Comparison of ENCODE assay signal across 30 cellular contexts in genomic region chr2:10119027-10119325, GRCh38. TPM values are rescaled to one million over a fixed set of nuclear protein-coding genes. Genes with fewer than 3 reads are reported as not detected.
DNase-seq lines count a peak whose midpoint lies in the region; ATAC-seq, FAIRE-seq and TF ChIP-seq lines count a peak whose summit lies in the region.
"Had no signal": no experiment of that assay in that cellular context is flagged by ENCODE, and none has a peak within 500 bp of the region (broad histone marks: within the 10 kb centered on the region; RNA-seq: fewer than 3 reads in every experiment).

No MANE protein-coding gene starts in this region.

- peaks cover 33% of the 10 kb centered on the region for H3K4me1 Mint-ChIP-seq in T-helper 2 cell treated with Interferon-gamma antibody and Interleukin-4, amounts not matched to agents 5 μg/mL and 100 μg/mL, for 36 hours (ENCODE audit: low read depth)
- H3K4me1 Mint-ChIP-seq in CD4-positive, CD25-positive, alpha-beta regulatory T cell, result peaks cover 13 to 43% (median 21%) of the 10 kb centered on the region in 4 donors

- H3K4me3 ChIP-seq in CD4-positive, CD25-positive, alpha-beta regulatory T cell (ENCODE audit: low read depth, low read length), result no peak overlapping the region
- H3K4me3 ChIP-seq in Panc1 (ENCODE audit: low read depth in 2 of 2, low read length in 2 of 2) (no peak overlapping the region), HepG2 (replicated peaks in 1 of 3; ENCODE audit: insufficient read depth in 1 of 3, low read depth in 2 of 3, low read length in 3 of 3) (peak overlapping the region in 1 of 3 experiments; percentile 99; a peak in 1 of 6 replicates), mammary epithelial cell (replicated peaks in 1 of 3; ENCODE audit: insufficient read depth in 1 of 3, low read depth in 2 of 3, low read length in 3 of 3) (no peak overlapping the region)
- H3K4me3 ChIP-seq: GM23338 had no signal

- in situ Hi-C loops in Panc1 (cut with HindIII; ENCODE audit: low pct_unique_long_range_greater_than_20kb, low sequenced_read_pairs), result loop anchor here (25.0 kb wide), 1 partner anchor 318 kb away; the partner anchor contains the start of gene ODC1
- in situ Hi-C loops in HepG2 (cut with HindIII; ENCODE audit: extremely low pct_ligation_motif_present, low pct_unique_long_range_greater_than_20kb), result loop anchor here (5.0 kb wide), 1 partner anchor 42 kb away; no protein-coding TSS in a partner anchor
- in situ Hi-C loops in mammary epithelial cell (cut with MboI; ENCODE audit: low sequenced_read_pairs in 2 of 2), result no loop called here

- peak; percentile 18 for FAIRE-seq in HepG2 (lab: Jason Lieb, UNC)

- H3K36me3 ChIP-seq in CD4-positive, CD25-positive, alpha-beta regulatory T cell (ENCODE audit: control insufficient read depth, insufficient read depth, low read length), result no peaks in the 10 kb centered on the region
- peaks cover 3% of the 10 kb centered on the region; the same call in 1 of the 2 replicates for H3K36me3 ChIP-seq in Panc1 (ENCODE audit: control insufficient read depth, insufficient read depth, low read length)
- no peaks in the 10 kb centered on the region for H3K36me3 ChIP-seq in HepG2 (replicated peaks in 1 of 2; ENCODE audit: control insufficient read depth in 1 of 2, insufficient read depth in 2 of 2, low read length in 2 of 2)
- H3K36me3 ChIP-seq in mammary epithelial cell (ENCODE audit: insufficient read depth, low read length), result no peaks in the 10 kb centered on the region

- DNase-seq in T-helper 2 cell treated with Interferon-gamma antibody and Interleukin-4, amounts not matched to agents 5 μg/mL and 100 μg/mL, for 36 hours (ENCODE audit: low spot score), result no peak
- DNase-seq in T-helper 2 cell (no peak), Panc1 (ENCODE audit: low read depth, low spot score) (no peak), HepG2 (ENCODE audit: low spot score) (no peak), mammary epithelial cell (no peak), HEK293T (ENCODE audit: extremely low spot score) (no peak), GM20000 (ENCODE audit: low spot score) (no peak)
- no peak for DNase-seq in CD4-positive, CD25-positive, alpha-beta regulatory T cell
- DNase-seq: 8988T; activated CD4-positive, alpha-beta T cell treated with anti-CD3 and anti-CD28 coated beads for 1 hour; activated naive CD8-positive, alpha-beta T cell treated with anti-CD3 and anti-CD28 coated beads, Interleukin-2, amount 50 U/mL, for 24 hours; Calu3; caudate nucleus; cortex of kidney; DMS79 treated with DMSO at 0.1 percent for 48 hours; effector memory CD8-positive, alpha-beta T cell; left colon; mesenchymal stem cell; NCI-H1092; NCI-H187; NCI-H2171; NCI-H82; OCI-M1; right cardiac atrium; Right ventricle myocardium superior; stimulated activated CD4-positive, alpha-beta T cell treated with anti-CD3 and anti-CD28 coated beads, Interleukin-1b, Interleukin-23, amount 100 ng/mL, for 48 hours; testis had no signal

- POLR2A ChIA-PET in Panc1 (lab: Charles Lee) (interaction anchor here (0.7 kb wide), 1 partner anchor 222 kb away, joined by 5 read pairs; no protein-coding TSS in a partner anchor), HepG2 (lab: Yijun Ruan, JAX) (interaction anchor here (1.1 to 1.2 kb wide), 2 partner anchors 186 to 289 kb away, joined by 4 read pairs; no protein-coding TSS in a partner anchor), HEK293T (lab: Yijun Ruan, JAX) (interaction anchor here (1.5 kb wide), 1 partner anchor 36 kb away, joined by 3 read pairs; no protein-coding TSS in a partner anchor)

- no peak for TF ChIP-seq EP300 in HepG2 (IDR thresholded peaks at IDR 0.05; ENCODE audit: low read depth in 2 of 2, low read length in 2 of 2)
- TF ChIP-seq EP300 in HepG2 (CRISPR knock-in tag; IDR thresholded peaks at IDR 0.05; ENCODE audit: borderline replicate concordance), result no peak

- H3K9me3 Mint-ChIP-seq in T-helper 2 cell treated with Interferon-gamma antibody and Interleukin-4, amounts not matched to agents 5 μg/mL and 100 μg/mL, for 36 hours, result no peaks in the 10 kb centered on the region
- H3K9me3 Mint-ChIP-seq in CD4-positive, CD25-positive, alpha-beta regulatory T cell, result no peaks in the 10 kb centered on the region
- H3K9me3 Mint-ChIP-seq: activated naive CD8-positive, alpha-beta T cell treated with anti-CD3 and anti-CD28 coated beads, Interleukin-2, amount 50 U/mL, for 24 hours; effector memory CD8-positive, alpha-beta T cell; GM23338; IgD-negative memory B cell; stimulated activated naive CD8-positive, alpha-beta T cell treated with anti-CD3 and anti-CD28 coated beads, Interleukin-15, Interleukin-2, amounts not matched to agents 100 ng/mL and 50 ng/mL, for 24 hours had no signal

- H3K27ac ChIP-seq in CD4-positive, CD25-positive, alpha-beta regulatory T cell (ENCODE audit: insufficient read depth, low read length, poor library complexity, severe bottlenecking), result no peak overlapping the region
- H3K27ac ChIP-seq in Panc1 (ENCODE audit: low read length), result peak overlapping the region; percentile 100
- no peak overlapping the region for H3K27ac ChIP-seq in HepG2 (ENCODE audit: extremely low read length, insufficient read depth, low read length)
- no peak overlapping the region for H3K27ac ChIP-seq in mammary epithelial cell (ENCODE audit: insufficient read depth, low read depth, low read length)
- H3K27ac ChIP-seq: testis had no signal

- H2AFZ ChIP-seq in HepG2 (ENCODE audit: low read length) (no peak overlapping the region), mammary epithelial cell (ENCODE audit: low read depth, low read length) (no peak overlapping the region)
- H2AFZ ChIP-seq: GM23338 had no signal

- peaks cover 25% of the 10 kb centered on the region for H3K36me3 Mint-ChIP-seq in T-helper 2 cell treated with Interferon-gamma antibody and Interleukin-4, amounts not matched to agents 5 μg/mL and 100 μg/mL, for 36 hours (ENCODE audit: low read depth)
- H3K36me3 Mint-ChIP-seq in CD4-positive, CD25-positive, alpha-beta regulatory T cell, result no peaks in the 10 kb centered on the region

- no TSS peak for BruUV-seq in Panc1 (replicated peaks; lab: Mats Ljungman, UMichigan)
- no TSS peak for BruUV-seq in HepG2 (replicated peaks; lab: Mats Ljungman, UMichigan)
- no TSS peak for BruUV-seq in mammary epithelial cell (replicated peaks; lab: Mats Ljungman, UMichigan)

- intact Hi-C loops in Panc1 (cut with micrococcal nuclease; ENCODE audit: unreplicated experiment) (no loop called here), HepG2 (cut with micrococcal nuclease; ENCODE audit: unreplicated experiment) (no loop called here), mammary epithelial cell (cut with micrococcal nuclease) (no loop called here)

- H4K20me1 ChIP-seq in HepG2 (ENCODE audit: insufficient read depth, low read length) (no peaks in the 10 kb centered on the region), mammary epithelial cell (ENCODE audit: insufficient read depth, low read length) (no peaks in the 10 kb centered on the region)

- H3K4me1 ChIP-seq in CD4-positive, CD25-positive, alpha-beta regulatory T cell (ENCODE audit: control insufficient read depth, insufficient read depth, low read length, poor library complexity, severe bottlenecking), result peaks cover 36% of the 10 kb centered on the region
- H3K4me1 ChIP-seq in Panc1 (ENCODE audit: control insufficient read depth, insufficient read depth, low read length) (peaks cover 24% of the 10 kb centered on the region), HepG2 (ENCODE audit: insufficient read depth, low read length) (peaks cover 44% of the 10 kb centered on the region), mammary epithelial cell (ENCODE audit: insufficient read depth, low read length) (peaks cover 28% of the 10 kb centered on the region)

- H3K9ac ChIP-seq in HepG2 (ENCODE audit: insufficient read depth, low read depth, low read length), result no peak overlapping the region
- no peak overlapping the region for H3K9ac ChIP-seq in mammary epithelial cell (ENCODE audit: insufficient read depth, low read length)

- dilution Hi-C loops in mammary epithelial cell (cut with HindIII; ENCODE audit: low sequenced_read_pairs), result loop anchor here (5.0 kb wide), 1 partner anchor 92 kb away; no protein-coding TSS in a partner anchor

- peak overlapping the region; percentile 40 for H3K4me3 Mint-ChIP-seq in T-helper 2 cell treated with Interferon-gamma antibody and Interleukin-4, amounts not matched to agents 5 μg/mL and 100 μg/mL, for 36 hours
- peak overlapping the region; percentile 19 to 95 (median 64) for H3K4me3 Mint-ChIP-seq in CD4-positive, CD25-positive, alpha-beta regulatory T cell

- CTCF ChIA-PET in Panc1 (lab: Charles Lee) (no interaction called here), HepG2 (lab: Yijun Ruan, JAX; ENCODE audit: low intra/inter-chr PET ratio, low total read pairs) (no interaction called here), mammary epithelial cell (lab: Charles Lee; ENCODE audit: low non-redundant PET) (no interaction called here), HEK293T (lab: Yijun Ruan, JAX) (interaction anchor here (0.7 kb wide), 1 partner anchor 348 kb away, joined by 5 read pairs; no protein-coding TSS in a partner anchor)

- peak overlapping the region; percentile 3 for H3K27ac Mint-ChIP-seq in T-helper 2 cell treated with Interferon-gamma antibody and Interleukin-4, amounts not matched to agents 5 μg/mL and 100 μg/mL, for 36 hours
- H3K27ac Mint-ChIP-seq in CD4-positive, CD25-positive, alpha-beta regulatory T cell, result no peak overlapping the region
- H3K27ac Mint-ChIP-seq: effector memory CD8-positive, alpha-beta T cell; GM23338 had no signal

- H3K79me2 ChIP-seq in HepG2 (ENCODE audit: insufficient read depth, low read length) (peaks cover 29% of the 10 kb centered on the region), mammary epithelial cell (ENCODE audit: insufficient read depth, low read length) (peaks cover 26% of the 10 kb centered on the region)

- no peaks in the 10 kb centered on the region for H3K27me3 ChIP-seq in CD4-positive, CD25-positive, alpha-beta regulatory T cell (ENCODE audit: control insufficient read depth, insufficient read depth, low read length)
- H3K27me3 ChIP-seq in Panc1 (ENCODE audit: control insufficient read depth, insufficient read depth, low read length), result no peaks in the 10 kb centered on the region
- H3K27me3 ChIP-seq in HepG2 (ENCODE audit: control insufficient read depth in 1 of 2, insufficient read depth in 2 of 2, low read length in 2 of 2), result no peaks in the 10 kb centered on the region
- no peaks in the 10 kb centered on the region for H3K27me3 ChIP-seq in mammary epithelial cell (ENCODE audit: insufficient read depth, low read length)
- H3K27me3 ChIP-seq: testis had no signal

- 17% methylated on average over 3 of the region's 3 CpGs for WGBS in HepG2 (ENCODE audit: low lambda C conversion rate)
- WGBS in mammary epithelial cell (ENCODE audit: low coverage, missing lambda C conversion rate), result 98% methylated on average over 3 of the region's 3 CpGs

- H3K4me2 ChIP-seq in HepG2 (ENCODE audit: low read depth, low read length) (peak overlapping the region; percentile 98), mammary epithelial cell (ENCODE audit: insufficient read depth, low read depth, low read length) (no peak overlapping the region)
- H3K4me2 ChIP-seq: GM23338 had no signal

- TF ChIP-seq POLR2A in HepG2 (IDR thresholded peaks at IDR 0.05; ENCODE audit: insufficient read depth in 1 of 2, low read depth in 2 of 2, low read length in 2 of 2), result no peak

- no peaks in the 10 kb centered on the region for H3K27me3 Mint-ChIP-seq in T-helper 2 cell treated with Interferon-gamma antibody and Interleukin-4, amounts not matched to agents 5 μg/mL and 100 μg/mL, for 36 hours (ENCODE audit: low read depth)
- H3K27me3 Mint-ChIP-seq in CD4-positive, CD25-positive, alpha-beta regulatory T cell, result peaks cover 6% of the 10 kb centered on the region
- H3K27me3 Mint-ChIP-seq: activated naive CD8-positive, alpha-beta T cell treated with anti-CD3 and anti-CD28 coated beads, Interleukin-2, amount 50 U/mL, for 24 hours; stimulated activated naive CD8-positive, alpha-beta T cell treated with anti-CD3 and anti-CD28 coated beads, Interleukin-15, Interleukin-2, amounts not matched to agents 100 ng/mL and 50 ng/mL, for 24 hours had no signal

- H3K9me3 ChIP-seq in CD4-positive, CD25-positive, alpha-beta regulatory T cell (ENCODE audit: control insufficient read depth in 2 of 2, low read length in 2 of 2), result no peaks in the 10 kb centered on the region
- H3K9me3 ChIP-seq in Panc1 (ENCODE audit: control insufficient read depth, insufficient read depth, low read depth, low read length), result no peaks in the 10 kb centered on the region
- no peaks in the 10 kb centered on the region for H3K9me3 ChIP-seq in HepG2 (ENCODE audit: low read length)
- no peaks in the 10 kb centered on the region for H3K9me3 ChIP-seq in mammary epithelial cell (replicated peaks; ENCODE audit: insufficient read depth, low read length)
- H3K9me3 ChIP-seq: testis had no signal

- ATAC-seq in CD4-positive, CD25-positive, alpha-beta regulatory T cell (ENCODE audit: low read depth in 2 of 2), result no peak
- ATAC-seq in Panc1 (no peak), HepG2 (no peak)
- ATAC-seq: activated naive CD8-positive, alpha-beta T cell treated with anti-CD3 and anti-CD28 coated beads, Interleukin-2, amount 50 U/mL, for 24 hours; effector memory CD8-positive, alpha-beta T cell; GM23338; left colon; right cardiac atrium had no signal

- TF ChIP-seq RAD21 in HepG2 (CRISPR knock-in tag; IDR thresholded peaks at IDR 0.05), result no peak

- no peak for TF ChIP-seq CTCF in Panc1 (IDR thresholded peaks at IDR 0.05)
- no peak for TF ChIP-seq CTCF in HepG2 (CRISPR knock-in tag; IDR thresholded peaks at IDR 0.05)
- TF ChIP-seq CTCF in mammary epithelial cell (conservative IDR thresholded peaks at IDR 0.05 in 1 of 2, IDR thresholded peaks at IDR 0.05 in 1 of 2; ENCODE audit: extremely low read depth in 1 of 2, insufficient read depth in 1 of 2, low read depth in 1 of 2, low read length in 2 of 2), result no peak
- no peak for TF ChIP-seq CTCF in GM20000 (IDR thresholded peaks at IDR 0.05; ENCODE audit: extremely low read depth, missing control alignments)

RNA-seq across cellular contexts. Expression of gene RRM2, which starts 3.6 kb away (rescaled TPM):
- 7.9 TPM for total RNA-seq in CD4-positive, CD25-positive, alpha-beta regulatory T cell
- polyA plus RNA-seq in CD4-positive, CD25-positive, alpha-beta regulatory T cell, result 10 to 100 TPM in 2 of 4 donors, 1 to 10 TPM in 2; 7.9 to 25.8 (median 16.7) TPM
- total RNA-seq in Panc1 (2021; ENCODE audit: unreplicated experiment) (294 TPM), HepG2 (2016; rRNA removed; fragmentation: Illumina TruSeq; extraction: Trizol) (150 and 191 TPM in 2 replicates), mammary epithelial cell (100 to 1,000 TPM in 1 of 2 donors, 1 to 10 TPM in 1; 4.0 to 103 TPM)
- 119 TPM for polyA plus RNA-seq in Panc1 (2012; ENCODE audit: insufficient read length)
- total RNA-seq in HepG2 (2016; cell fraction: cytosol; rRNA removed; fragmentation: Illumina TruSeq; extraction: Trizol; ENCODE audit: low read depth), result 37.8 and 48.5 TPM in 2 replicates
- 147 and 157 TPM in 2 replicates for total RNA-seq in HepG2 (2016; cell fraction: insoluble cytoplasmic fraction; rRNA removed; fragmentation: Illumina TruSeq; extraction: Trizol)
- total RNA-seq in HepG2 (2016; cell fraction: membrane; rRNA removed; fragmentation: Illumina TruSeq; extraction: Trizol), result 80.6 and 88.9 TPM in 2 replicates
- total RNA-seq in HepG2 (2016; cell fraction: nucleus; rRNA removed; fragmentation: Illumina TruSeq; extraction: Trizol), result 128 and 140 TPM in 2 replicates
- polyA plus RNA-seq in HepG2 (2011; rRNA removed) (15.2 and 31.3 TPM in 2 replicates), mammary epithelial cell (79.1 TPM)
- 16.4 and 33.9 TPM in 2 replicates for polyA plus RNA-seq in HepG2 (2011; cell fraction: cytosol; rRNA removed)
- polyA plus RNA-seq in HepG2 (2011; cell fraction: nucleus; rRNA removed), result 56.9 and 85.9 TPM in 2 replicates
- polyA plus RNA-seq in HepG2 (2012), result 28.1 and 60.7 TPM in 2 replicates
- 43.8 and 46.7 TPM in 2 replicates for polyA plus RNA-seq in HepG2 (2016; cell fraction: cytosol; fragmentation: Illumina TruSeq; extraction: Trizol; ENCODE audit: low read depth)
- 194 and 228 TPM in 2 replicates for polyA plus RNA-seq in HepG2 (2016; cell fraction: insoluble cytoplasmic fraction; fragmentation: Illumina TruSeq; extraction: Trizol; ENCODE audit: low read depth)
- polyA plus RNA-seq in HepG2 (2016; cell fraction: membrane; fragmentation: Illumina TruSeq; extraction: Trizol; ENCODE audit: low read depth), result 51.9 and 53.7 TPM in 2 replicates
- polyA plus RNA-seq in HepG2 (2016; cell fraction: nucleus; fragmentation: Illumina TruSeq; extraction: Trizol; ENCODE audit: insufficient read depth, low read depth), result 138 and 141 TPM in 2 replicates
- polyA minus RNA-seq in HepG2 (2011; rRNA and poly(A)+ RNA removed; ENCODE audit: low replicate concordance), result 59.0 and 93.0 TPM in 2 replicates
- polyA minus RNA-seq in HepG2 (2011; cell fraction: cytosol; rRNA and poly(A)+ RNA removed), result 42.2 and 50.2 TPM in 2 replicates
- polyA minus RNA-seq in HepG2 (2011; cell fraction: nucleus; rRNA and poly(A)+ RNA removed), result 47.4 and 63.0 TPM in 2 replicates
- 173 TPM for polyA minus RNA-seq in mammary epithelial cell

RNA-seq across cellular contexts. Expression of gene CYS1, which starts 38.8 kb away (rescaled TPM):
- total RNA-seq in CD4-positive, CD25-positive, alpha-beta regulatory T cell, result not detected
- polyA plus RNA-seq in CD4-positive, CD25-positive, alpha-beta regulatory T cell, result not detected
- total RNA-seq in Panc1 (2021; ENCODE audit: unreplicated experiment) (20.4 TPM), HepG2 (2016; rRNA removed; fragmentation: Illumina TruSeq; extraction: Trizol) (not detected in 2 replicates), mammary epithelial cell (1 to 10 TPM in 1 of 2 donors, under 1 TPM in 1; 0.73 to 3.5 TPM)
- 28.5 TPM for polyA plus RNA-seq in Panc1 (2012; ENCODE audit: insufficient read length)
- 0.09 TPM in 1 of 2 replicates, not detected in the other for total RNA-seq in HepG2 (2016; cell fraction: cytosol; rRNA removed; fragmentation: Illumina TruSeq; extraction: Trizol; ENCODE audit: low read depth)
- total RNA-seq in HepG2 (2016; cell fraction: insoluble cytoplasmic fraction; rRNA removed; fragmentation: Illumina TruSeq; extraction: Trizol), result not detected in 2 replicates
- 0.14 TPM in 1 of 2 replicates, not detected in the other for total RNA-seq in HepG2 (2016; cell fraction: membrane; rRNA removed; fragmentation: Illumina TruSeq; extraction: Trizol)
- total RNA-seq in HepG2 (2016; cell fraction: nucleus; rRNA removed; fragmentation: Illumina TruSeq; extraction: Trizol), result not detected in 2 replicates
- polyA plus RNA-seq in HepG2 (2011; rRNA removed) (0.04 TPM in 2 replicates), mammary epithelial cell (0.26 TPM)
- polyA plus RNA-seq in HepG2 (2011; cell fraction: cytosol; rRNA removed), result 0.04 and 0.12 TPM in 2 replicates
- polyA plus RNA-seq in HepG2 (2011; cell fraction: nucleus; rRNA removed), result 0.03 TPM in 1 of 2 replicates, not detected in the other
- 0.13 TPM in 1 of 2 replicates, not detected in the other for polyA plus RNA-seq in HepG2 (2012)
- not detected in 2 replicates for polyA plus RNA-seq in HepG2 (2016; cell fraction: cytosol; fragmentation: Illumina TruSeq; extraction: Trizol; ENCODE audit: low read depth)
- not detected in 2 replicates for polyA plus RNA-seq in HepG2 (2016; cell fraction: insoluble cytoplasmic fraction; fragmentation: Illumina TruSeq; extraction: Trizol; ENCODE audit: low read depth)
- polyA plus RNA-seq in HepG2 (2016; cell fraction: membrane; fragmentation: Illumina TruSeq; extraction: Trizol; ENCODE audit: low read depth), result not detected in 2 replicates
- polyA plus RNA-seq in HepG2 (2016; cell fraction: nucleus; fragmentation: Illumina TruSeq; extraction: Trizol; ENCODE audit: insufficient read depth, low read depth), result not detected in 2 replicates
- polyA minus RNA-seq in HepG2 (2011; rRNA and poly(A)+ RNA removed; ENCODE audit: low replicate concordance), result 0.16 TPM in 1 of 2 replicates, not detected in the other
- polyA minus RNA-seq in HepG2 (2011; cell fraction: cytosol; rRNA and poly(A)+ RNA removed), result not detected in 2 replicates
- not detected in 2 replicates for polyA minus RNA-seq in HepG2 (2011; cell fraction: nucleus; rRNA and poly(A)+ RNA removed)
- polyA minus RNA-seq in mammary epithelial cell, result not detected
- polyA plus RNA-seq: IgD-negative memory B cell had no signal

Comparison
In these comparisons a context has a peak if more than half of its experiments do, and no peak if none do; other contexts are left out.
1. in situ Hi-C loops: an anchor here in Panc1 (25.0 kb wide) and HepG2 (5.0 kb wide); none called in mammary epithelial cell.